In genomic region chr9:135103001-135103446, GRCh38 we compare ENCODE assay signal across 15 cellular contexts. TPM values are rescaled to one million over a fixed set of nuclear protein-coding genes. Genes with fewer than 3 reads are reported as not detected.
DNase-seq lines count a peak whose midpoint lies in the region; ATAC-seq and TF ChIP-seq lines count a peak whose summit lies in the region.
"Had no signal": no experiment of that assay in that cellular context is flagged by ENCODE, and none has a peak within 500 bp of the region (broad histone marks: within the 10 kb centered on the region; RNA-seq: fewer than 3 reads in every experiment).

No MANE protein-coding gene starts in this region.

- H3K4me3 ChIP-seq in MG63 (no peak overlapping the region), gastrocnemius medialis (no peak overlapping the region), SJCRH30 (no peak overlapping the region)
- H3K4me3 ChIP-seq: K562, PC-9 had no signal

- in situ Hi-C loops in gastrocnemius medialis (cut with MboI; ENCODE audit: low sequenced_read_pairs in 4 of 4): no loop called here

- no peak overlapping the region for H2BK20ac ChIP-seq in H9 (ENCODE audit: low read depth, low read length, poor library complexity, severe bottlenecking)

- H2BK5ac ChIP-seq in H9 (ENCODE audit: insufficient read length, low read length): no peak overlapping the region

- no peak overlapping the region for H2AK5ac ChIP-seq in H9 (ENCODE audit: insufficient read length, low read length)

- H3K27ac Mint-ChIP-seq in H9: peak overlapping the region in 1 of 3 experiments; percentile 25; a peak in 2 of 7 replicates
- H3K27ac Mint-ChIP-seq: CD4-positive, alpha-beta memory T cell had no signal

- H3K4ac ChIP-seq in H9 (ENCODE audit: low read depth, low read length): no peak overlapping the region

- H3K9ac ChIP-seq in H9 (ENCODE audit: extremely low read depth, insufficient read length, low read length): no peak overlapping the region

- H3K79me2 ChIP-seq in H9 (ENCODE audit: insufficient read depth, low read length): no peaks in the 10 kb centered on the region

- intact Hi-C loops in left ventricle myocardium superior (cut with micrococcal nuclease) (no loop called here), gastrocnemius medialis (cut with DNase I; ENCODE audit: low total_unique reads) (loop anchor here (1.0 kb wide), 1 partner anchor 23 kb away; no protein-coding TSS in a partner anchor)

- H3K4me1 Mint-ChIP-seq in H9: peaks cover 13 to 29% of the 10 kb centered on the region in 2 experiments
- H3K4me1 Mint-ChIP-seq: CD4-positive, alpha-beta memory T cell had no signal

- H3T11ph ChIP-seq in H9 (ENCODE audit: low read length): no peak overlapping the region

- no peaks in the 10 kb centered on the region for H3K79me1 ChIP-seq in H9 (ENCODE audit: insufficient read depth, low read depth, low read length, poor library complexity, severe bottlenecking)

- TF ChIP-seq CTCF in gastrocnemius medialis (IDR thresholded peaks at IDR 0.05 in 4 of 5, conservative IDR thresholded peaks at IDR 0.05 in 1 of 5): no peak
- TF ChIP-seq CTCF in H9 (conservative IDR thresholded peaks at IDR 0.05): no peak

- peaks cover 7 to 33% (median 25%) of the 10 kb centered on the region in 3 experiments; a peak in 6 of 7 replicates for H3K36me3 Mint-ChIP-seq in H9 (ENCODE audit: insufficient read depth in 1 of 3, low read depth in 3 of 3)
- H3K36me3 Mint-ChIP-seq: CD4-positive, alpha-beta memory T cell had no signal

- H2BK12ac ChIP-seq in H9 (ENCODE audit: insufficient read length, low read depth, low read length): no peak overlapping the region

- ATAC-seq in left ventricle myocardium superior: peak; percentile 93
- peak; percentile 95 to 98 for ATAC-seq in gastrocnemius medialis
- ATAC-seq in GM21423 (IDR thresholded peaks at IDR 0.05; ENCODE audit: unreplicated experiment): no peak
- ATAC-seq: K562 had no signal

- H2BK15ac ChIP-seq in H9 (ENCODE audit: low read depth, low read length): no peak overlapping the region

- H3K56ac ChIP-seq in H9 (ENCODE audit: insufficient read length, low read depth, low read length): no peak overlapping the region

- H3K27me3 ChIP-seq in MG63: no peaks in the 10 kb centered on the region
- H3K27me3 ChIP-seq in gastrocnemius medialis: no peaks in the 10 kb centered on the region
- no peaks in the 10 kb centered on the region for H3K27me3 ChIP-seq in H9 (ENCODE audit: insufficient read depth, low read length)
- H3K27me3 ChIP-seq in SJCRH30: peaks cover 66% of the 10 kb centered on the region

- TF ChIP-seq POLR2A in gastrocnemius medialis (IDR thresholded peaks at IDR 0.05): peak in 1 of 2 donors; percentile 26

- no peak overlapping the region for H3K4me2 ChIP-seq in H9 (ENCODE audit: insufficient read depth, insufficient read length, low read length)
- H3K4me2 ChIP-seq: PC-9 had no signal

- H2AFZ ChIP-seq in H9 (ENCODE audit: low read length): no peak overlapping the region
- H2AFZ ChIP-seq: PC-9 had no signal

- peak; percentile 92 for DNase-seq in MG63
- peak; percentile 84 to 91 for DNase-seq in cerebellar nuclear complex (lab: John Stamatoyannopoulos, UW)
- peak; percentile 43 for DNase-seq in left ventricle myocardium superior
- peak; percentile 81 to 93 for DNase-seq in gastrocnemius medialis
- DNase-seq in H9: no peak
- DNase-seq in SJCRH30: no peak
- DNase-seq in activated CD4-positive, CD25-positive, alpha-beta regulatory T cell treated with anti-CD3 and anti-CD28 coated beads, Interleukin-2, amount 50 U/mL, for 72 hours: no peak
- DNase-seq: CD4-positive, alpha-beta memory T cell; NCI-H1048; NCI-H1694 treated with DMSO at 0.1 percent for 48 hours; NCI-H748 treated with DMSO at 0.1 percent for 48 hours; PC-9 had no signal

- no peak overlapping the region for H4K8ac ChIP-seq in H9 (replicated peaks; ENCODE audit: insufficient read length, low read depth, low read length)

- no CpG with 5 or more reads among the region's 9 CpGs for WGBS in H9 (ENCODE audit: extremely low coverage, insufficient read length, low lambda C conversion rate)

- no peaks in the 10 kb centered on the region for H3K9me3 ChIP-seq in MG63
- no peaks in the 10 kb centered on the region for H3K9me3 ChIP-seq in gastrocnemius medialis
- no peaks in the 10 kb centered on the region for H3K9me3 ChIP-seq in H9 (ENCODE audit: control insufficient read depth, low read depth, low read length)
- H3K9me3 ChIP-seq in SJCRH30 (replicated peaks): no peaks in the 10 kb centered on the region

- H2BK120ac ChIP-seq in H9 (ENCODE audit: low read depth, low read length, poor library complexity, severe bottlenecking): no peak overlapping the region

- H3K18ac ChIP-seq in H9 (ENCODE audit: insufficient read length, low read depth, low read length): no peak overlapping the region

- H4K5ac ChIP-seq in H9 (ENCODE audit: insufficient read length, low read depth, low read length): no peak overlapping the region

- no peak overlapping the region for H3K14ac ChIP-seq in H9 (ENCODE audit: insufficient read depth, low read length)

- H4K91ac ChIP-seq in H9 (ENCODE audit: insufficient read length, low read depth, low read length): no peak overlapping the region

- H3K36me3 ChIP-seq in MG63: peaks cover 13% of the 10 kb centered on the region
- H3K36me3 ChIP-seq in gastrocnemius medialis: no peaks in the 10 kb centered on the region
- H3K36me3 ChIP-seq in SJCRH30: no peaks in the 10 kb centered on the region

- no peaks in the 10 kb centered on the region for H3K23me2 ChIP-seq in H9 (ENCODE audit: insufficient read length, low read depth, low read length, poor library complexity, severe bottlenecking)

- H3K4me1 ChIP-seq in gastrocnemius medialis: peaks cover 24 to 47% of the 10 kb centered on the region in 2 donors
- H3K4me1 ChIP-seq in H9 (ENCODE audit: insufficient read depth, low read length): no peaks in the 10 kb centered on the region
- no peaks in the 10 kb centered on the region for H3K4me1 ChIP-seq in SJCRH30

- no peak overlapping the region for H3K4me3 Mint-ChIP-seq in H9
- H3K4me3 Mint-ChIP-seq: CD4-positive, alpha-beta memory T cell had no signal

- H4K20me1 ChIP-seq in H9 (ENCODE audit: control insufficient read depth, insufficient read depth, insufficient read length): no peaks in the 10 kb centered on the region

- no peaks in the 10 kb centered on the region for H3K27me3 Mint-ChIP-seq in H9 (ENCODE audit: low read depth)

- H3K9me3 Mint-ChIP-seq in H9: no peaks in the 10 kb centered on the region

- H3K27ac ChIP-seq in gastrocnemius medialis (peak overlapping the region; percentile 69 to 85 (median 78)), H9 (ENCODE audit: insufficient read length, low read depth, low read length) (no peak overlapping the region), SJCRH30 (no peak overlapping the region)
- H3K27ac ChIP-seq: HL-60, PC-9 had no signal

- no peak overlapping the region for H3K23ac ChIP-seq in H9 (ENCODE audit: insufficient read length, low read depth, low read length)

RNA-seq across cellular contexts. Expression of gene OLFM1, which starts 15.6 kb away (rescaled TPM):
- 37.1 and 47.3 TPM in 2 replicates for total RNA-seq in MG63 (2014; rRNA removed; shearing (Covaris generic); ENCODE audit: low replicate concordance)
- total RNA-seq in left ventricle myocardium superior (12.5 TPM), gastrocnemius medialis (1 to 10 TPM; 3.4 to 8.5 (median 6.7) TPM), H9 (2021) (34.1 and 36.8 TPM in 2 replicates)
- total RNA-seq in SJCRH30 (2014; rRNA removed; shearing (Covaris generic)): not detected in 2 replicates
- total RNA-seq: CD4-positive, alpha-beta memory T cell; K562; PC-9 had no signal

Comparison
In these comparisons a context has a peak if more than half of its experiments do, and no peak if none do; other contexts are left out.
1. DNase-seq: peak in MG63 (single experiment), cerebellar nuclear complex (2 of 2), left ventricle myocardium superior (single experiment) and gastrocnemius medialis (2 of 2); none in H9 (single experiment), SJCRH30 (0 of 2) and activated CD4-positive, CD25-positive, alpha-beta regulatory T cell treated with anti-CD3 and anti-CD28 coated beads, Interleukin-2, amount 50 U/mL, for 72 hours (single experiment).
2. H3K27ac ChIP-seq: peak in gastrocnemius medialis (4 of 4); none in H9 (single experiment) and SJCRH30 (single experiment).